ENCODE assay signal across 10 cellular contexts in the genomic region with DNA sequence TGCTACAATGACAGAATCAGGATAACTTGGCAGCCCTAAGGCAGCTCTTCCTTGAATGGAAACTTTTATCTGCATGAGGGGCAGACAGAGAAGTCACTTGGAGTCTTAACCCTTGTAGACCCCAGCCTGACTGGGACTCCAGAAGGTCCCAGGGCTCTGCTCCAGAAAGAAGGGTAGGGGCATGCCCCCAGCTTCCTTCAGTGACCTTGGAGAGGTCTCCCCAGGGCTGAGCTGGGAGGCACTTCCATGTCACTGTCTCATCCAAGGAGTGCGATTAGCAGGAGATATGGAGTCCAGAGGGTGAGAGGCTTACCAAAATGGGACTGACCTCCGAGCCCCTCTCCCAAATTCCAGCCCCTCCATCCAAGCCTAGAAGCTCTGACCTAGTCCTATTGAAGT. TPM values are rescaled to one million over a fixed set of nuclear protein-coding genes. Genes with fewer than 3 reads are reported as not detected.
A peak's percentile ranks its signal among the peaks of the same experiment; 100 is the strongest.
DNase-seq lines count a peak whose midpoint lies in the region; ATAC-seq and TF ChIP-seq lines count a peak whose summit lies in the region.
"Had no signal": no experiment of that assay in that cellular context is flagged by ENCODE, and none has a peak within 500 bp of the region (broad histone marks: within the 10 kb centered on the region; RNA-seq: fewer than 3 reads in every experiment).

No MANE protein-coding gene starts in this region.

- H3K27ac ChIP-seq in left ventricle myocardium inferior (replicated peaks), result peak overlapping the region; percentile 67
- H3K27ac ChIP-seq in vagina, result peak overlapping the region; percentile 88
- H3K27ac ChIP-seq: SJCRH30 had no signal

- no peaks in the 10 kb centered on the region for H3K27me3 Mint-ChIP-seq in memory B cell

- TF ChIP-seq POLR2A in vagina (IDR thresholded peaks at IDR 0.05), result no peak

- H3K4me1 ChIP-seq in left ventricle myocardium inferior (peaks cover 68% of the 10 kb centered on the region), vagina (peaks cover 53% of the 10 kb centered on the region)

- no peak for TF ChIP-seq CTCF in left ventricle myocardium inferior (IDR thresholded peaks at IDR 0.05; ENCODE audit: borderline replicate concordance)
- TF ChIP-seq CTCF in vagina (IDR thresholded peaks at IDR 0.05), result no peak

- H3K9me3 ChIP-seq in left ventricle myocardium inferior (replicated peaks) (no peaks in the 10 kb centered on the region), vagina (no peaks in the 10 kb centered on the region)
- H3K9me3 ChIP-seq: Caco-2, SJCRH30 had no signal

- H3K27me3 ChIP-seq in left ventricle myocardium inferior (ENCODE audit: low read depth) (no peaks in the 10 kb centered on the region), vagina (no peaks in the 10 kb centered on the region)

- ATAC-seq in left ventricle myocardium superior (no peak), memory B cell (ENCODE audit: low read depth) (no peak)
- ATAC-seq in activated naive CD4-positive, alpha-beta T cell treated with anti-CD3 and anti-CD28 coated beads, Interleukin-2, amount 50 U/mL, for 72 hours, result no peak

- peak overlapping the region; percentile 83 to 100 for H3K27ac Mint-ChIP-seq in activated naive CD4-positive, alpha-beta T cell treated with anti-CD3 and anti-CD28 coated beads, Interleukin-2, amount 50 U/mL, for 72 hours
- peak overlapping the region; percentile 99 for H3K27ac Mint-ChIP-seq in memory B cell

- H3K4me3 ChIP-seq in left ventricle myocardium inferior (no peak overlapping the region), vagina (no peak overlapping the region)
- H3K4me3 ChIP-seq: SJCRH30 had no signal

- no peaks in the 10 kb centered on the region for H3K36me3 ChIP-seq in left ventricle myocardium inferior
- H3K36me3 ChIP-seq in vagina, result no peaks in the 10 kb centered on the region
- H3K36me3 ChIP-seq: SJCRH30 had no signal

- no peaks in the 10 kb centered on the region for H3K9me3 Mint-ChIP-seq in activated naive CD4-positive, alpha-beta T cell treated with anti-CD3 and anti-CD28 coated beads, Interleukin-2, amount 50 U/mL, for 72 hours
- no peaks in the 10 kb centered on the region for H3K9me3 Mint-ChIP-seq in memory B cell

- intact Hi-C loops in left ventricle myocardium inferior (cut with micrococcal nuclease) (no loop called here), left ventricle myocardium superior (cut with micrococcal nuclease) (no loop called here), vagina (cut with DNase I) (loop anchor here (5.0 kb wide), 1 partner anchor 54 kb away; a partner anchor contains a TSS)

- peaks cover 59% of the 10 kb centered on the region for H3K4me1 Mint-ChIP-seq in memory B cell

- no peak for DNase-seq in left ventricle myocardium inferior
- no peak for DNase-seq in left ventricle myocardium superior
- DNase-seq in activated naive CD4-positive, alpha-beta T cell treated with anti-CD3 and anti-CD28 coated beads, Interleukin-2, amount 50 U/mL, for 72 hours (ENCODE audit: low spot score in 2 of 2), result no peak
- DNase-seq in memory B cell (ENCODE audit: low spot score in 2 of 2), result no peak
- no peak for DNase-seq in vagina (ENCODE audit: extremely low spot score in 2 of 2)
- no peak for DNase-seq in NCI-H510A treated with DMSO at 0.1 percent for 48 hours (lab: John Stamatoyannopoulos, UW)
- no peak for DNase-seq in islet precursor cell
- DNase-seq in NCI-H1048 (lab: John Stamatoyannopoulos, UW), result no peak
- DNase-seq: Caco-2 had no signal

- peak overlapping the region; percentile 34 for H3K4me3 Mint-ChIP-seq in memory B cell

- H3K36me3 Mint-ChIP-seq in activated naive CD4-positive, alpha-beta T cell treated with anti-CD3 and anti-CD28 coated beads, Interleukin-2, amount 50 U/mL, for 72 hours, result peaks cover 67 to 76% of the 10 kb centered on the region in 2 donors
- H3K36me3 Mint-ChIP-seq in memory B cell, result peaks cover 18% of the 10 kb centered on the region

RNA-seq across cellular contexts. Expression of a gene that starts 3.4 kb away (rescaled TPM):
- total RNA-seq in left ventricle myocardium inferior, result 6.6 TPM
- 9.8 TPM for total RNA-seq in left ventricle myocardium superior
- 100 to 1,000 TPM; 231 to 254 TPM for total RNA-seq in activated naive CD4-positive, alpha-beta T cell treated with anti-CD3 and anti-CD28 coated beads, Interleukin-2, amount 50 U/mL, for 72 hours
- 114 TPM for total RNA-seq in vagina

RNA-seq across cellular contexts. Expression of a gene that starts 24.2 kb away (rescaled TPM):
- total RNA-seq in left ventricle myocardium inferior (0.16 TPM), left ventricle myocardium superior (0.37 TPM), vagina (not detected)
- total RNA-seq in activated naive CD4-positive, alpha-beta T cell treated with anti-CD3 and anti-CD28 coated beads, Interleukin-2, amount 50 U/mL, for 72 hours, result not detected
- total RNA-seq: Caco-2 had no signal

RNA-seq across cellular contexts. Expression of a gene that starts 54.0 kb away (rescaled TPM):
- total RNA-seq in left ventricle myocardium inferior (119 TPM), left ventricle myocardium superior (129 TPM), vagina (97.7 TPM)
- total RNA-seq in activated naive CD4-positive, alpha-beta T cell treated with anti-CD3 and anti-CD28 coated beads, Interleukin-2, amount 50 U/mL, for 72 hours, result 100 to 1,000 TPM; 146 to 175 TPM

Comparison
In these comparisons a context has a peak if more than half of its experiments do, and no peak if none do; other contexts are left out.
1. RNA of a gene that starts 3.4 kb away (total RNA-seq): 231 to 254 TPM in activated naive CD4-positive, alpha-beta T cell treated with anti-CD3 and anti-CD28 coated beads, Interleukin-2, amount 50 U/mL, for 72 hours and 114 TPM in vagina (single experiment); 9.8 TPM in left ventricle myocardium superior (single experiment) and 6.6 TPM in left ventricle myocardium inferior (single experiment); every median in the first group is over 10 times any median in the second.